In the genomic region with DNA sequence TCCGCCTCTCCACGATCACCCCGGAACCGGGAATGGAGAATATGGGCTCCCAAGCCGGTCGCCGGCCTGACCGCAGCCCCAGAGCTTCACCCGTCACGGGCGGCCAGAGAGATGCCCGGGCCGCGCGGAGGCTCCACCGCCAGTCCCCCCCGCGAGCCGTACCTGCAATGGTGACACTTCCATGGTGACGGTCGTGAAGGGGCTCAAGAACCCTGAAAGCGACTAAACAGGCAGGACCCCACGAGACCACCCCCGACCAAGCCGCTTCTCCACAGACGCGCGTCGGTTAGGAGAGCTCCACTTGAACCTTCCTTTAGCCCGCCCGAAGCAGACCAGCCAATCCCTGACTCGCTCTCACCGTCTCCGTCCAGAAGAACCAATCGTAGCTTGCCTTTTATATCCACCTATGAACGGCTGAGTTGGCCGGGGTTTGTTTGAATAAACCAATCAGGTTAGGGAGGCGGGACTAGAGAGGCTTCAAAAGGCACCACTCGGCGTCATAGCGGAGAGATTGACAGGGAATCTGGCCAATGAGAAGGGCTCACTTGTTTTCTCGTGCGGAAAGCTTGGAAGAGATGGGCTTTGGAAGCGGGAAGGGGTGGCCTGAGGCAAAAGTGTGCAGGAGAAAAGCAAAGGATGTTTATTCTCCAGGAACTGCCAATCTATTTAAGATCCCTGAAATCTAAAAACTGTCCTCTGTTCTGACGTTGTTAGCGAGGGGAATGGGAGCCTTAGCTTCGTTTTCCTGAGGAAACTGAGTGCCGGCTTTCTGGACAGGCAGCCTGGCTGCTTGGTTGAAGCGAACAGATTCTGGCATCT, we compare ENCODE assay signal across 8 cellular contexts. TPM values are rescaled to one million over a fixed set of nuclear protein-coding genes. Genes with fewer than 3 reads are reported as not detected.
DNase-seq lines count a peak whose midpoint lies in the region; ATAC-seq, FAIRE-seq and TF ChIP-seq lines count a peak whose summit lies in the region.

A gene with protein sequence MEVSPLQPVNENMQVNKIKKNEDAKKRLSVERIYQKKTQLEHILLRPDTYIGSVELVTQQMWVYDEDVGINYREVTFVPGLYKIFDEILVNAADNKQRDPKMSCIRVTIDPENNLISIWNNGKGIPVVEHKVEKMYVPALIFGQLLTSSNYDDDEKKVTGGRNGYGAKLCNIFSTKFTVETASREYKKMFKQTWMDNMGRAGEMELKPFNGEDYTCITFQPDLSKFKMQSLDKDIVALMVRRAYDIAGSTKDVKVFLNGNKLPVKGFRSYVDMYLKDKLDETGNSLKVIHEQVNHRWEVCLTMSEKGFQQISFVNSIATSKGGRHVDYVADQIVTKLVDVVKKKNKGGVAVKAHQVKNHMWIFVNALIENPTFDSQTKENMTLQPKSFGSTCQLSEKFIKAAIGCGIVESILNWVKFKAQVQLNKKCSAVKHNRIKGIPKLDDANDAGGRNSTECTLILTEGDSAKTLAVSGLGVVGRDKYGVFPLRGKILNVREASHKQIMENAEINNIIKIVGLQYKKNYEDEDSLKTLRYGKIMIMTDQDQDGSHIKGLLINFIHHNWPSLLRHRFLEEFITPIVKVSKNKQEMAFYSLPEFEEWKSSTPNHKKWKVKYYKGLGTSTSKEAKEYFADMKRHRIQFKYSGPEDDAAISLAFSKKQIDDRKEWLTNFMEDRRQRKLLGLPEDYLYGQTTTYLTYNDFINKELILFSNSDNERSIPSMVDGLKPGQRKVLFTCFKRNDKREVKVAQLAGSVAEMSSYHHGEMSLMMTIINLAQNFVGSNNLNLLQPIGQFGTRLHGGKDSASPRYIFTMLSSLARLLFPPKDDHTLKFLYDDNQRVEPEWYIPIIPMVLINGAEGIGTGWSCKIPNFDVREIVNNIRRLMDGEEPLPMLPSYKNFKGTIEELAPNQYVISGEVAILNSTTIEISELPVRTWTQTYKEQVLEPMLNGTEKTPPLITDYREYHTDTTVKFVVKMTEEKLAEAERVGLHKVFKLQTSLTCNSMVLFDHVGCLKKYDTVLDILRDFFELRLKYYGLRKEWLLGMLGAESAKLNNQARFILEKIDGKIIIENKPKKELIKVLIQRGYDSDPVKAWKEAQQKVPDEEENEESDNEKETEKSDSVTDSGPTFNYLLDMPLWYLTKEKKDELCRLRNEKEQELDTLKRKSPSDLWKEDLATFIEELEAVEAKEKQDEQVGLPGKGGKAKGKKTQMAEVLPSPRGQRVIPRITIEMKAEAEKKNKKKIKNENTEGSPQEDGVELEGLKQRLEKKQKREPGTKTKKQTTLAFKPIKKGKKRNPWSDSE (N-terminal part only) (minus strand): TSS at position 288 of the 819 bp plus-strand sequence. CDS start 105 bp downstream, at position 183.

- no peaks in the 10 kb centered on the region for H3K9me3 ChIP-seq in right atrium auricular region
- H3K9me3 ChIP-seq in psoas muscle, result no peaks in the 10 kb centered on the region

- H3K4me3 ChIP-seq in right atrium auricular region (peak within 1 kb of the TSS; percentile 41 to 67), psoas muscle (peak within 1 kb of the TSS; percentile 69)

- H3K36me3 ChIP-seq in right atrium auricular region (no peaks in the 10 kb centered on the region), psoas muscle (ENCODE audit: insufficient read depth in 1 of 2, low read depth in 1 of 2) (no peaks in the 10 kb centered on the region)

- intact Hi-C loops in psoas muscle (cut with DNase I), result loop anchor here in 1 of 2 donors (2.0 kb wide), 1 partner anchor 115 kb away; no protein-coding TSS in a partner anchor

- FAIRE-seq in urothelium cell line (lab: Jason Lieb, UNC), result peak; percentile 52

- 0 to 1% (median 1%) methylated on average over 49 of the region's 49 CpGs for WGBS in psoas muscle, 3 donors

- peak; percentile 72 for TF ChIP-seq POLR2A in GM18505 (IDR thresholded peaks at IDR 0.05; ENCODE audit: borderline replicate concordance, extremely low read depth, insufficient read depth, insufficient read length)

- H3K27me3 ChIP-seq in right atrium auricular region (no peaks in the 10 kb centered on the region), psoas muscle (ENCODE audit: insufficient read depth in 3 of 3, low read length in 2 of 3) (peaks cover 0 to 6% (median 0%) of the 10 kb centered on the region in 3 donors)

- H3K27ac ChIP-seq in right atrium auricular region (peak within 1 kb of the TSS; percentile 38 to 48), psoas muscle (peak within 1 kb of the TSS; percentile 14)

- peaks cover 0 to 20% of the 10 kb centered on the region in 2 donors for H3K4me1 ChIP-seq in right atrium auricular region
- peaks cover 5% of the 10 kb centered on the region for H3K4me1 ChIP-seq in psoas muscle

- ATAC-seq in GM18505 (IDR thresholded peaks at IDR 0.05; ENCODE audit: unreplicated experiment), result peak; percentile 84
- peak; percentile 84 for ATAC-seq in HG02970 (IDR thresholded peaks at IDR 0.05; ENCODE audit: low FRiP score, unreplicated experiment)
- peak; percentile 100 for ATAC-seq in psoas muscle

- TF ChIP-seq CTCF in right atrium auricular region (IDR thresholded peaks at IDR 0.05) (no peak), psoas muscle (IDR thresholded peaks at IDR 0.05) (no peak)

- DNase-seq in NCI-H187 treated with DMSO at 0.1 percent for 48 hours (lab: John Stamatoyannopoulos, UW), result peak; percentile 98
- peak; percentile 67 to 99 (median 89) for DNase-seq in T-helper 2 cell
- peak; percentile 55 to 98 (median 94) for DNase-seq in anterior cingulate cortex (lab: John Stamatoyannopoulos, UW)
- peak; percentile 100 for DNase-seq in right atrium auricular region (ENCODE audit: low spot score)
- peak; percentile 89 to 93 for DNase-seq in psoas muscle
- DNase-seq in urothelium cell line (ENCODE audit: low spot score), result peak; percentile 99

RNA-seq across cellular contexts. Expression of the gene that starts here (rescaled TPM):
- 1 to 10 TPM in 1 of 2 donors, under 1 TPM in 1; 0.31 to 3.7 TPM for total RNA-seq in right atrium auricular region
- under 1 TPM; 0.15 to 0.84 (median 0.46) TPM for total RNA-seq in psoas muscle
- under 1 TPM in 2 of 3 donors, not detected in 1; 0.14 to 0.18 TPM for polyA plus RNA-seq in psoas muscle

Comparison
In these comparisons a context has a peak if more than half of its experiments do, and no peak if none do; other contexts are left out.
1. Peak in every context shown above with its lines: DNase-seq, ATAC-seq, H3K4me3 ChIP-seq and H3K27ac ChIP-seq.
2. Peak in DNase-seq, ATAC-seq, H3K4me3 ChIP-seq and H3K27ac ChIP-seq in psoas muscle; RNA of the gene not detected or under 1 TPM.